In genomic region chr1:44029911-44030605, GRCh38 we compare ENCODE assay signal across 8 cellular contexts. TPM values are rescaled to one million over a fixed set of nuclear protein-coding genes. Genes with fewer than 3 reads are reported as not detected.
DNase-seq lines count a peak whose midpoint lies in the region; ATAC-seq and TF ChIP-seq lines count a peak whose summit lies in the region.

No MANE protein-coding gene starts in this region.

- H3K36me3 Mint-ChIP-seq in activated CD4-positive, alpha-beta T cell treated with anti-CD3 and anti-CD28 coated beads, Interleukin-2, amount 10 ng/mL, durations not matched to agents 24 days and 14 days (ENCODE audit: low read depth), result no peaks in the 10 kb centered on the region

- H3K27ac Mint-ChIP-seq in activated CD4-positive, alpha-beta T cell treated with anti-CD3 and anti-CD28 coated beads, Interleukin-2, amount 10 ng/mL, durations not matched to agents 24 days and 14 days, result peak overlapping the region; percentile 93

- peak overlapping the region; percentile 97 for H3K4me3 ChIP-seq in BJ (ENCODE audit: low read depth, low read length)
- H3K4me3 ChIP-seq in liver (ENCODE audit: low read depth in 1 of 3, low read length in 3 of 3), result peak overlapping the region; percentile 68 to 73 (median 72)

- H3K27me3 ChIP-seq in BJ (ENCODE audit: control insufficient read depth, insufficient read depth, low read length) (no peaks in the 10 kb centered on the region), liver (ENCODE audit: control insufficient read depth in 4 of 4, insufficient read depth in 4 of 4, low read length in 3 of 4) (no peaks in the 10 kb centered on the region)

- POLR2A ChIA-PET in BJ (lab: Charles Lee), result no interaction called here

- peaks cover 3 to 28% (median 10%) of the 10 kb centered on the region in 4 donors for H3K4me1 ChIP-seq in liver (ENCODE audit: control insufficient read depth in 4 of 4, insufficient read depth in 4 of 4, low read length in 3 of 4)

- peak; percentile 57 for DNase-seq in BJ (ENCODE audit: low read depth)
- peak; percentile 29 for DNase-seq in NCI-H524 treated with DMSO at 0.1 percent for 48 hours (lab: John Stamatoyannopoulos, UW)
- DNase-seq in activated CD4-positive, alpha-beta T cell treated with anti-CD3 and anti-CD28 coated beads, Interleukin-2, amount 10 ng/mL, durations not matched to agents 24 days and 14 days, result peak; percentile 97
- DNase-seq in dedifferentiated amniotic fluid mesenchymal stem cell (ENCODE audit: extremely low spot score), result peak; percentile 89
- peak; percentile 79 to 81 for DNase-seq in stimulated activated CD4-positive, alpha-beta T cell treated with anti-CD3 and anti-CD28 coated beads, Interleukin-2, amount 100 ng/mL, for 48 hours

- H3K4me1 Mint-ChIP-seq in activated CD4-positive, alpha-beta T cell treated with anti-CD3 and anti-CD28 coated beads, Interleukin-2, amount 10 ng/mL, durations not matched to agents 24 days and 14 days, result peaks cover 31% of the 10 kb centered on the region

- H3K4me3 Mint-ChIP-seq in activated CD4-positive, alpha-beta T cell treated with anti-CD3 and anti-CD28 coated beads, Interleukin-2, amount 10 ng/mL, durations not matched to agents 24 days and 14 days, result peak overlapping the region; percentile 95

- TF ChIP-seq RAD21 in liver (IDR thresholded peaks at IDR 0.05), result no peak

- peak; percentile 38 for TF ChIP-seq POLR2A in GM19193 (IDR thresholded peaks at IDR 0.05; ENCODE audit: extremely low read depth, insufficient read depth, insufficient read length)

- intact Hi-C loops in activated CD4-positive, alpha-beta T cell treated with anti-CD3 and anti-CD28 coated beads, Interleukin-2, amount 10 ng/mL, durations not matched to agents 24 days and 14 days (cut with micrococcal nuclease), result loop anchor here (1.0 to 10.0 kb wide), 6 partner anchors 39 to 1552 kb away; partner anchors contain the start of genes ATP6V0B, CCDC24, CFAP57 and EBNA1BP2

- H3K27ac ChIP-seq in liver (ENCODE audit: low read depth in 1 of 2, low read length in 2 of 2), result peak overlapping the region; percentile 51 to 72

- 1% methylated on average over 75 of the region's 75 CpGs for WGBS in liver

- CTCF ChIA-PET in BJ (lab: Yijun Ruan, JAX), result interaction anchor here (0.7 to 6.6 kb wide), 6 partner anchors 18 to 226 kb away, joined by 4 to 41 read pairs (median 4); partner anchors contain the start of genes ARTN and DMAP1

- peak; percentile 89 for ATAC-seq in HG03354 (IDR thresholded peaks at IDR 0.05; ENCODE audit: poor library complexity, severe bottlenecking, unreplicated experiment)

- TF ChIP-seq CTCF in BJ (IDR thresholded peaks at IDR 0.05; ENCODE audit: insufficient read depth, low read depth, low read length) (no peak), liver (IDR thresholded peaks at IDR 0.05; ENCODE audit: low read depth, low read length, missing input control) (no peak)

- no peaks in the 10 kb centered on the region for H3K9me3 ChIP-seq in liver (ENCODE audit: control insufficient read depth in 4 of 4, low read length in 3 of 4)

- H3K9me3 Mint-ChIP-seq in activated CD4-positive, alpha-beta T cell treated with anti-CD3 and anti-CD28 coated beads, Interleukin-2, amount 10 ng/mL, durations not matched to agents 24 days and 14 days, result no peaks in the 10 kb centered on the region

- H3K36me3 ChIP-seq in BJ (ENCODE audit: control insufficient read depth, insufficient read depth, low read length), result 0 out of 2 replicates have a peak, but pooled peaks cover 3% of the 10 kb centered on the region
- no peaks in the 10 kb centered on the region for H3K36me3 ChIP-seq in liver (ENCODE audit: control insufficient read depth in 4 of 4, insufficient read depth in 3 of 4, low read depth in 1 of 4, low read length in 3 of 4)

- no peaks in the 10 kb centered on the region for H3K27me3 Mint-ChIP-seq in activated CD4-positive, alpha-beta T cell treated with anti-CD3 and anti-CD28 coated beads, Interleukin-2, amount 10 ng/mL, durations not matched to agents 24 days and 14 days

- peak overlapping the region; percentile 8 to 78 for H3K9ac ChIP-seq in liver (ENCODE audit: low read depth in 1 of 2, low read length in 2 of 2)

TF ChIP-seq in liver, 16 proteins besides CTCF, POLR2A, EP300 and RAD21:
- no peak for TF ChIP-seq MAX (IDR thresholded peaks at IDR 0.05)
- no peak for TF ChIP-seq EGR1 (IDR thresholded peaks at IDR 0.05; ENCODE audit: low read depth in 2 of 2)
- TF ChIP-seq SP1 (IDR thresholded peaks at IDR 0.05), result peak; percentile 13
- no peak for TF ChIP-seq TAF1 (conservative IDR thresholded peaks at IDR 0.05)
- no peak for TF ChIP-seq JUND (IDR thresholded peaks at IDR 0.05)

RNA-seq across cellular contexts. Expression of gene SLC6A9, which starts 1.2 kb away (rescaled TPM):
- polyA plus RNA-seq in BJ (2011; rRNA removed) (29.2 and 53.9 TPM in 2 replicates), liver (1 to 10 TPM in 1 of 2 donors, under 1 TPM in 1; 0.57 to 6.1 TPM)
- polyA minus RNA-seq in BJ (2011; rRNA and poly(A)+ RNA removed), result 56.4 and 61.1 TPM in 2 replicates
- total RNA-seq in activated CD4-positive, alpha-beta T cell treated with anti-CD3 and anti-CD28 coated beads, Interleukin-2, amount 10 ng/mL, durations not matched to agents 24 days and 14 days, result 6.3 and 6.5 TPM in 2 replicates
- total RNA-seq in liver, result 10 to 100 TPM in 1 of 2 donors, 1 to 10 TPM in 1; 1.0 to 47.7 TPM

RNA-seq across cellular contexts. Expression of gene CCDC24, which starts 38.7 kb away (rescaled TPM):
- polyA plus RNA-seq in BJ (2011; rRNA removed), result 0.98 and 2.0 TPM in 2 replicates
- 0.66 and 0.77 TPM in 2 replicates for polyA minus RNA-seq in BJ (2011; rRNA and poly(A)+ RNA removed)
- 3.0 and 4.3 TPM in 2 replicates for total RNA-seq in activated CD4-positive, alpha-beta T cell treated with anti-CD3 and anti-CD28 coated beads, Interleukin-2, amount 10 ng/mL, durations not matched to agents 24 days and 14 days
- total RNA-seq in liver, result 1 to 10 TPM in 1 of 2 donors, under 1 TPM in 1; 0.92 to 4.2 TPM
- polyA plus RNA-seq in liver, result 1 to 10 TPM; 2.2 to 2.5 TPM

RNA-seq across cellular contexts. Expression of gene B4GALT2, which starts 51.0 kb away (rescaled TPM):
- polyA plus RNA-seq in BJ (2011; rRNA removed) (60.2 and 82.2 TPM in 2 replicates), liver (10 to 100 TPM in 1 of 2 donors, 1 to 10 TPM in 1; 2.9 to 31.5 TPM)
- polyA minus RNA-seq in BJ (2011; rRNA and poly(A)+ RNA removed), result 53.3 and 71.8 TPM in 2 replicates
- total RNA-seq in activated CD4-positive, alpha-beta T cell treated with anti-CD3 and anti-CD28 coated beads, Interleukin-2, amount 10 ng/mL, durations not matched to agents 24 days and 14 days, result 59.7 TPM in 2 replicates
- total RNA-seq in liver, result 10 to 100 TPM; 12.8 to 19.4 TPM

RNA-seq across cellular contexts. Expression of gene ATP6V0B, which starts 55.3 kb away (rescaled TPM):
- polyA plus RNA-seq in BJ (2011; rRNA removed), result 135 and 186 TPM in 2 replicates
- 53.8 and 80.8 TPM in 2 replicates for polyA minus RNA-seq in BJ (2011; rRNA and poly(A)+ RNA removed)
- 181 and 182 TPM in 2 replicates for total RNA-seq in activated CD4-positive, alpha-beta T cell treated with anti-CD3 and anti-CD28 coated beads, Interleukin-2, amount 10 ng/mL, durations not matched to agents 24 days and 14 days
- total RNA-seq in liver, result 10 to 100 TPM; 69.5 to 99.5 TPM
- 100 to 1,000 TPM; 158 to 277 TPM for polyA plus RNA-seq in liver

Comparison
In these comparisons a context has a peak if more than half of its experiments do, and no peak if none do; other contexts are left out.
1. Peak in every context shown above with its lines: DNase-seq, ATAC-seq, H3K4me3 ChIP-seq and H3K27ac ChIP-seq.
2. DNase-seq: peak in every context shown above with its lines; median percentile 97 in activated CD4-positive, alpha-beta T cell treated with anti-CD3 and anti-CD28 coated beads, Interleukin-2, amount 10 ng/mL, durations not matched to agents 24 days and 14 days; 89 in dedifferentiated amniotic fluid mesenchymal stem cell; 80 in stimulated activated CD4-positive, alpha-beta T cell treated with anti-CD3 and anti-CD28 coated beads, Interleukin-2, amount 100 ng/mL, for 48 hours; 57 in BJ; 29 in NCI-H524 treated with DMSO at 0.1 percent for 48 hours.